In the genomic region with DNA sequence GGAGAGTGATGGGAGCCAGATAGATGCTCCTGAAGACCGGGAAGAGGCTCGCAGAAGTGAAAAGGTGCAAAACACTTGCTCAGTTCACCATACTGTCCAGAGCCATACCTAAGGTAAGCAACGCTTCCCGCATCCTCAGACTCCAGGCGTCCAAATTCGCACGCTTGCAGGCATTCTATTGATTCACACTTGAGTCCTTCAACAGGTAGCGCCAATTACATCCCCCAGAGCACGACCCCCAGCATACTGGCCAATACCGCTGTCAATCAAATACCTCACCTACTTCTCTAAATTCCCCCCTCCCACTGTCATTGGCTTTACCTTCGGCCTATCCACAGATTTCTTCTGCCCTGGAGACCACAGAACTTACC, we compare ENCODE assay signal across 8 cellular contexts. TPM values are rescaled to one million over a fixed set of nuclear protein-coding genes. Genes with fewer than 3 reads are reported as not detected.
DNase-seq lines count a peak whose midpoint lies in the region; ATAC-seq, FAIRE-seq and TF ChIP-seq lines count a peak whose summit lies in the region.

No MANE protein-coding gene starts in this region.

- peak overlapping the region; percentile 95 for H3K4me3 ChIP-seq in neuron (ENCODE audit: low read length)

- no peaks in the 10 kb centered on the region for H3K9me3 ChIP-seq in neuron (ENCODE audit: low read length)

- peak overlapping the region; percentile 100 for H2AFZ ChIP-seq in neuron (ENCODE audit: low read depth, low read length)

- H3K4me1 ChIP-seq in neuron (ENCODE audit: insufficient read depth, low read length): peaks cover 14% of the 10 kb centered on the region

- H3K36me3 Mint-ChIP-seq in brain: no peaks in the 10 kb centered on the region

- no peak for TF ChIP-seq CTCF in brain (conservative IDR thresholded peaks at IDR 0.05)

- peak; percentile 10 for ATAC-seq in HG03066 (IDR thresholded peaks at IDR 0.05; ENCODE audit: low read depth, unreplicated experiment)
- no peak for ATAC-seq in GM21423 (IDR thresholded peaks at IDR 0.05; ENCODE audit: unreplicated experiment)

- peaks cover 27% of the 10 kb centered on the region for H3K27me3 Mint-ChIP-seq in brain

- peak overlapping the region; percentile 88 to 92 (median 90) for H3K4me3 Mint-ChIP-seq in brain

- no peaks in the 10 kb centered on the region for H3K36me3 ChIP-seq in neuron (ENCODE audit: insufficient read depth, low read length)

- peak overlapping the region in 2 of 5 experiments; percentile 50 to 59 for H3K27ac Mint-ChIP-seq in brain

- FAIRE-seq in GM19239 (lab: Jason Lieb, UNC): no peak

- DNase-seq in DMS79 treated with DMSO at 0.1 percent for 48 hours (lab: John Stamatoyannopoulos, UW) (peak; percentile 99), GM19239 (ENCODE audit: insufficient read length, low spot score) (no peak)
- no peak for DNase-seq in stimulated activated CD4-positive, alpha-beta T cell treated with anti-CD3 and anti-CD28 coated beads, Interleukin-2, amount 100 ng/mL, for 24 hours
- DNase-seq in activated CD8-positive, alpha-beta memory T cell treated with anti-CD3 and anti-CD28 coated beads, Interleukin-2, amount 50 U/mL, for 48 hours: no peak

- H3K9me3 Mint-ChIP-seq in brain: peaks cover 0 to 3% (median 0%) of the 10 kb centered on the region in 5 experiments

- H3K27me3 ChIP-seq in neuron (ENCODE audit: insufficient read depth, low read length): no peaks in the 10 kb centered on the region

- H3K4me1 Mint-ChIP-seq in brain: peaks cover 37% of the 10 kb centered on the region

RNA-seq across cellular contexts. Expression of a gene that starts 0.4 kb away (rescaled TPM):
- 5.1 TPM for polyA plus RNA-seq in brain (ENCODE audit: insufficient read depth, low read depth, low replicate concordance)
